Comparison of ENCODE assay signal across 1 cellular context in the genomic region with DNA sequence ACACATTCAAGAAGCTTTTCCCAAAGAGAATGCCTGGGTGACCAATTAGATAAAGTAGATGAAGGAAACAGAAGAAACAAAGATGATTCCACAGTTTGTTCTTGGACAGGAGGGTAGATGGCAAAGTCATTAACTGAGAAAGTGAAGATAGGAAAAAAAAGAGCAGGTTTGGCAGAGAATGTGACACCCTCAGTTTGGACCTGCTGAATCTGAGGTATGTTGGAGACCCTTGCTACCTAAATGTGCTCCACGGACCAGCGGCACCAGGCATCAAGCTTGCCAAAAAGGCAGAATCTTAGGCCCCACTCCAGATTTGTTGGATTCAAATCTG.
TF ChIP-seq lines count a peak whose summit lies in the region.

No MANE protein-coding gene starts in this region.

TF ChIP-seq in HCT116, 20 proteins besides CTCF, POLR2A, EP300 and RAD21 (continued from another document):
- TF ChIP-seq ZBTB33 (IDR thresholded peaks at IDR 0.05; ENCODE audit: extremely low read depth, insufficient replicate concordance, low read length) (no peak), TCF7L2 (IDR thresholded peaks at IDR 0.05; ENCODE audit: borderline replicate concordance, extremely low read depth, insufficient read depth, insufficient read length) (no peak), CBX3 (IDR thresholded peaks at IDR 0.05; ENCODE audit: low read depth) (no peak), REST (IDR thresholded peaks at IDR 0.05; ENCODE audit: low read depth) (no peak), YY1 (IDR thresholded peaks at IDR 0.05; ENCODE audit: extremely low read depth, insufficient replicate concordance, low read depth, low read length) (no peak), ZNF274 (IDR thresholded peaks at IDR 0.05; ENCODE audit: low read depth, low read length) (no peak), MAX (IDR thresholded peaks at IDR 0.05) (no peak), SP1 (IDR thresholded peaks at IDR 0.05; ENCODE audit: low read depth) (no peak), EZH2 (IDR thresholded peaks at IDR 0.05) (no peak), POLR2AphosphoS5 (IDR thresholded peaks at IDR 0.05; ENCODE audit: low read depth, low read length) (no peak), JUND (IDR thresholded peaks at IDR 0.05) (no peak), SIN3A (IDR thresholded peaks at IDR 0.05; ENCODE audit: low read depth) (no peak), ELF1 (IDR thresholded peaks at IDR 0.05; ENCODE audit: borderline replicate concordance, low read depth) (no peak), CEBPB (IDR thresholded peaks at IDR 0.05; ENCODE audit: low read depth) (no peak)
- TF ChIP-seq, protein P1, sequence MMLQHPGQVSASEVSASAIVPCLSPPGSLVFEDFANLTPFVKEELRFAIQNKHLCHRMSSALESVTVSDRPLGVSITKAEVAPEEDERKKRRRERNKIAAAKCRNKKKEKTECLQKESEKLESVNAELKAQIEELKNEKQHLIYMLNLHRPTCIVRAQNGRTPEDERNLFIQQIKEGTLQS (IDR thresholded peaks at IDR 0.05) = no peak
